ENCODE assay signal across 7 cellular contexts in the genomic region with DNA sequence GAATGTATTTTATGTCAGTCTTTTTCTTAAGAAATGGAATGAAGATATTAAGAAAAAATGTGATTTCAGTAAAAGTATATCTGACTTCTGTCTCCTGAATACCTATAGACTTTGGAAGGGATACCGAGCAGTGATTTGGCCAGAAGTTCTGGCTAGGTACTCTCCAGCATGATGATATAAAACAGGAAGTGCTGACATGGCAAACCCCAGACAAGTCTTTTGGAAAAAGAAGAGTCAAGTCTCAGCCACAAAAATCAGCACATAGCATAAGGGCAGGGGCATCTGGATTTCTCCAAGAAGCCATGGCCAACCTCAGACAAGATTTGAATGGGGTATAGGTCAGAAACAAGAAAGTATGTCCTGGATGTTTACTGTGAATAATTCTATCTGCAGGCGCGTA.
"Had no signal": no experiment of that assay in that cellular context is flagged by ENCODE, and none has a peak within 500 bp of the region (broad histone marks: within the 10 kb centered on the region; RNA-seq: fewer than 3 reads in every experiment).

No MANE protein-coding gene starts in this region.

- H2AFZ ChIP-seq: GM23338 had no signal

- H3K36me3 ChIP-seq: HAP-1 had no signal

- H3K9me3 ChIP-seq: HAP-1 had no signal

- H3K4me2 ChIP-seq: GM23338, KMS-11 had no signal

- H3K4me1 ChIP-seq: HAP-1 had no signal

- H3K4me3 ChIP-seq: GM23338, HAP-1 had no signal

- DNase-seq: H7, HFFc6 had no signal

- ATAC-seq: GM23338, HCT116 had no signal

- H3K27ac ChIP-seq: HL-60, KMS-11 had no signal

- H3K9ac ChIP-seq: KMS-11 had no signal
